In genomic region chr4:30854566-30854965, GRCh38 we compare ENCODE assay signal across 17 cellular contexts.
DNase-seq lines count a peak whose midpoint lies in the region; ATAC-seq and TF ChIP-seq lines count a peak whose summit lies in the region.
"Had no signal": no experiment of that assay in that cellular context is flagged by ENCODE, and none has a peak within 500 bp of the region (broad histone marks: within the 10 kb centered on the region; RNA-seq: fewer than 3 reads in every experiment).

No MANE protein-coding gene starts in this region.

- H3K27me3 Mint-ChIP-seq in HFFc6 (ENCODE audit: insufficient read depth) = no peaks in the 10 kb centered on the region
- H3K27me3 Mint-ChIP-seq in mesothelial cell of epicardium (ENCODE audit: low read depth) = no peaks in the 10 kb centered on the region
- no peaks in the 10 kb centered on the region for H3K27me3 Mint-ChIP-seq in activated CD4-positive, alpha-beta memory T cell treated with anti-CD3 and anti-CD28 coated beads, Interleukin-2, amount 10 ng/mL, durations not matched to agents 7 days and 5 days
- no peaks in the 10 kb centered on the region for H3K27me3 Mint-ChIP-seq in MCF 10A (ENCODE audit: insufficient read depth, unreplicated experiment)
- H3K27me3 Mint-ChIP-seq: CD4-positive, alpha-beta memory T cell had no signal

- no peak overlapping the region for H3K27ac ChIP-seq in foreskin keratinocyte
- H3K27ac ChIP-seq: BLaER1, HL-60 had no signal

- intact Hi-C loops in MCF 10A (cut with micrococcal nuclease) = no loop called here

- TF ChIP-seq CTCF in HFFc6 (IDR thresholded peaks at IDR 0.05) (no peak), mesothelial cell of epicardium (IDR thresholded peaks at IDR 0.05; ENCODE audit: unreplicated experiment) (no peak), foreskin keratinocyte (conservative IDR thresholded peaks at IDR 0.05) (no peak), MCF 10A (IDR thresholded peaks at IDR 0.05; ENCODE audit: unreplicated experiment) (no peak)

- H3K9me3 Mint-ChIP-seq in HFFc6 = peaks cover 33% of the 10 kb centered on the region
- no peaks in the 10 kb centered on the region for H3K9me3 Mint-ChIP-seq in mesothelial cell of epicardium
- H3K9me3 Mint-ChIP-seq in activated CD4-positive, alpha-beta memory T cell treated with anti-CD3 and anti-CD28 coated beads, Interleukin-2, amount 10 ng/mL, durations not matched to agents 7 days and 5 days = no peaks in the 10 kb centered on the region
- no peaks in the 10 kb centered on the region for H3K9me3 Mint-ChIP-seq in MCF 10A (ENCODE audit: unreplicated experiment)

- POLR2A ChIA-PET in activated CD4-positive, alpha-beta memory T cell treated with anti-CD3 and anti-CD28 coated beads, Interleukin-2, amount 10 ng/mL, durations not matched to agents 7 days and 5 days (lab: Charles Lee) = no interaction called here
- POLR2A ChIA-PET in MCF 10A (lab: Yijun Ruan, JAX) = no interaction called here

- CTCF ChIA-PET in activated CD4-positive, alpha-beta memory T cell treated with anti-CD3 and anti-CD28 coated beads, Interleukin-2, amount 10 ng/mL, durations not matched to agents 7 days and 5 days (lab: Charles Lee) = no interaction called here
- CTCF ChIA-PET in MCF 10A (lab: Yijun Ruan, JAX) = interaction anchor here (0.6 kb wide), 1 partner anchor 16 kb away, joined by 3 read pairs; no protein-coding TSS in a partner anchor

- H3K4me1 ChIP-seq in foreskin keratinocyte = no peaks in the 10 kb centered on the region
- H3K4me1 ChIP-seq: BLaER1 had no signal

- H3K4me3 Mint-ChIP-seq in HFFc6 (no peak overlapping the region), mesothelial cell of epicardium (no peak overlapping the region), MCF 10A (ENCODE audit: unreplicated experiment) (no peak overlapping the region)
- no peak overlapping the region for H3K4me3 Mint-ChIP-seq in activated CD4-positive, alpha-beta memory T cell treated with anti-CD3 and anti-CD28 coated beads, Interleukin-2, amount 10 ng/mL, durations not matched to agents 7 days and 5 days
- H3K4me3 Mint-ChIP-seq: CD4-positive, alpha-beta memory T cell had no signal

- ATAC-seq in foreskin keratinocyte = no peak
- ATAC-seq: Right ventricle myocardium inferior had no signal

- H3K4me1 Mint-ChIP-seq in HFFc6 (ENCODE audit: low read depth) (no peaks in the 10 kb centered on the region), mesothelial cell of epicardium (peaks cover 53% of the 10 kb centered on the region), MCF 10A (ENCODE audit: insufficient read depth, unreplicated experiment) (no peaks in the 10 kb centered on the region)
- no peaks in the 10 kb centered on the region for H3K4me1 Mint-ChIP-seq in activated CD4-positive, alpha-beta memory T cell treated with anti-CD3 and anti-CD28 coated beads, Interleukin-2, amount 10 ng/mL, durations not matched to agents 7 days and 5 days
- H3K4me1 Mint-ChIP-seq: CD4-positive, alpha-beta memory T cell had no signal

- no peaks in the 10 kb centered on the region for H3K27me3 ChIP-seq in foreskin keratinocyte
- H3K27me3 ChIP-seq: BLaER1 had no signal

- H3K36me3 Mint-ChIP-seq in HFFc6 (ENCODE audit: low read depth) (no peaks in the 10 kb centered on the region), mesothelial cell of epicardium (no peaks in the 10 kb centered on the region), MCF 10A (ENCODE audit: insufficient read depth, unreplicated experiment) (no peaks in the 10 kb centered on the region)
- no peaks in the 10 kb centered on the region for H3K36me3 Mint-ChIP-seq in activated CD4-positive, alpha-beta memory T cell treated with anti-CD3 and anti-CD28 coated beads, Interleukin-2, amount 10 ng/mL, durations not matched to agents 7 days and 5 days (ENCODE audit: low read depth)
- H3K36me3 Mint-ChIP-seq: CD4-positive, alpha-beta memory T cell had no signal

- peak; percentile 16 for DNase-seq in A172 (ENCODE audit: low spot score)
- peak; percentile 3 for DNase-seq in HFFc6
- DNase-seq in dedifferentiated amniotic fluid mesenchymal stem cell (ENCODE audit: extremely low spot score) = peak; percentile 36
- DNase-seq in mesothelial cell of epicardium (ENCODE audit: low spot score in 2 of 2, unreplicated experiment in 2 of 2) = no peak
- DNase-seq in foreskin keratinocyte = no peak
- DNase-seq in activated CD4-positive, alpha-beta memory T cell treated with anti-CD3 and anti-CD28 coated beads, Interleukin-2, amount 10 ng/mL, durations not matched to agents 7 days and 5 days = no peak
- DNase-seq in MCF 10A (ENCODE audit: unreplicated experiment) = no peak
- no peak for DNase-seq in kidney glomerular epithelial cell (lab: John Stamatoyannopoulos, UW)
- DNase-seq: CD4-positive, alpha-beta memory T cell; DMS153; Kasumi-1; NCI-H1092 treated with DMSO at 0.1 percent for 48 hours; NCI-H146; NCI-H2081 had no signal

- H3K27ac Mint-ChIP-seq in HFFc6 (no peak overlapping the region), mesothelial cell of epicardium (peak overlapping the region; percentile 10), MCF 10A (ENCODE audit: low read depth, unreplicated experiment) (no peak overlapping the region)
- H3K27ac Mint-ChIP-seq in activated CD4-positive, alpha-beta memory T cell treated with anti-CD3 and anti-CD28 coated beads, Interleukin-2, amount 10 ng/mL, durations not matched to agents 7 days and 5 days = no peak overlapping the region
- H3K27ac Mint-ChIP-seq: CD4-positive, alpha-beta memory T cell had no signal

- no TSS peak for BruUV-seq in MCF 10A (replicated peaks; lab: Mats Ljungman, UMichigan)

Comparison
In these comparisons a context has a peak if more than half of its experiments do, and no peak if none do; other contexts are left out.
1. DNase-seq: peak in A172 (single experiment), HFFc6 (single experiment) and dedifferentiated amniotic fluid mesenchymal stem cell (single experiment); none in mesothelial cell of epicardium (0 of 2), foreskin keratinocyte (0 of 2), activated CD4-positive, alpha-beta memory T cell treated with anti-CD3 and anti-CD28 coated beads, Interleukin-2, amount 10 ng/mL, durations not matched to agents 7 days and 5 days (single experiment), MCF 10A (single experiment) and kidney glomerular epithelial cell (single experiment).